In the genomic region with DNA sequence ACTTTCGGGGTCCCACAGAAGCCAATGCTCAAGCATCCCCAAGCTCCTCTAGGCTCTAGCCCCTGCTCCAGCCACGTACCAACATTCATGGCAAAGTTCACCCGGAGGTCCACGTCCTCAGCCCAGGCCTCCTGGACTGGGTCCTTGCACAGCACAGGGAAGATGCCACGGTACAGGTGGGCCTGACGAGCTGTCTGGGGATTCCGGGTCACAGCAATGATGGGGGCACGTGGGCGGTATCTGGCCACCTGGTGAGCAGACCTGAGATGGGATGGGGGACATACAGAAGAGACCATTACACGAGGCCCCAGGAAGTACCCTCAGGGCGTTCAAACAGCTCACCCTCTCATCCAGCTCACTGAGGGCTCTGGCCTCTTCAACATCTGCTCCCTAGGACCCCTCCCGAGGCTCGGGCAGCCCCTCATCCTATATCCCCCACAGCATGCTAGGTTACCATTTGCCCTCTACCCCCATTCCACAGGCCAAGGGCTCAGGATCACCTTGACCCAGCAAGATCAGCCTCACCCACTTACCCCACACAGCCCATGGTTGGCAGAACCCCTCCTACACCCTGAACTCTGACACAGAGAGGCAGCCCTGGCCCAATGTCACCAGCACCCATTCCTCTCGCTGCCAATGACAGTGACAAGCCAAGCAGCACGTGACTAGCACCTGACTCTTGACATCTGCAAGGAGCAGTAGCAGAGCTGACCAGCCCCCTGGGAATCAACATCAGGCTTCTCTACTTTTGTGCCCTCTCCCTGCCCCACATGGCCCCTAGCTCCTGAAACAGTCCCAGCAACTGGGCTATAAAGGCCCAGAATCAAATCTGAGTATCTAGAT, we compare ENCODE assay signal across 9 cellular contexts. TPM values are rescaled to one million over a fixed set of nuclear protein-coding genes. Genes with fewer than 3 reads are reported as not detected.
DNase-seq lines count a peak whose midpoint lies in the region.
"Had no signal": no experiment of that assay in that cellular context is flagged by ENCODE, and none has a peak within 500 bp of the region (broad histone marks: within the 10 kb centered on the region; RNA-seq: fewer than 3 reads in every experiment).

No MANE protein-coding gene starts in this region.

- DNase-seq in DMS53 (lab: John Stamatoyannopoulos, UW): peak; percentile 38
- no peak for DNase-seq in DMS53 treated with DMSO at 0.1 percent for 48 hours (lab: John Stamatoyannopoulos, UW; ENCODE audit: unreplicated experiment)
- DNase-seq in NCI-H69 (lab: John Stamatoyannopoulos, UW): peak; percentile 3
- no peak for DNase-seq in A172 (ENCODE audit: low spot score)
- DNase-seq in activated effector memory CD4-positive, alpha-beta T cell treated with Interleukin-2 at 50 U/mL for 16 hours: no peak
- no peak for DNase-seq in GM03348 (ENCODE audit: low spot score)

- H3K4me1 ChIP-seq in skeletal muscle tissue (ENCODE audit: control insufficient read depth in 3 of 3, insufficient read depth in 3 of 3, low read length in 3 of 3): peaks cover 59 to 83% (median 59%) of the 10 kb centered on the region in 3 donors

- H3K36me3 ChIP-seq in skeletal muscle tissue (ENCODE audit: control insufficient read depth in 3 of 3, insufficient read depth in 3 of 3, low read length in 3 of 3): peaks cover 55 to 62% (median 56%) of the 10 kb centered on the region in 3 donors

- H3K27me3 ChIP-seq in skeletal muscle tissue (ENCODE audit: control insufficient read depth in 3 of 3, insufficient read depth in 3 of 3, low read length in 3 of 3): peaks cover 0 to 4% (median 3%) of the 10 kb centered on the region in 3 donors

- no peaks in the 10 kb centered on the region for H3K9me3 ChIP-seq in skeletal muscle tissue (ENCODE audit: control insufficient read depth in 3 of 3, low read length in 3 of 3)
- H3K9me3 ChIP-seq: thoracic aorta had no signal

- peak overlapping the region in 2 of 3 donors; percentile 22 to 41 for H3K4me3 ChIP-seq in skeletal muscle tissue (ENCODE audit: low read length in 3 of 3)
- H3K4me3 ChIP-seq: thoracic aorta had no signal

- H3K27ac ChIP-seq in cingulate gyrus (ENCODE audit: low read depth, low read length) (peak overlapping the region; percentile 58), skeletal muscle tissue (ENCODE audit: low read depth, low read length) (peak overlapping the region; percentile 87)
- H3K27ac ChIP-seq: thoracic aorta had no signal

- H3K9ac ChIP-seq in skeletal muscle tissue (ENCODE audit: low read depth in 1 of 3, low read length in 3 of 3): peak overlapping the region; percentile 25 to 83 (median 39)

RNA-seq across cellular contexts. Expression of a gene that starts 3.0 kb away (rescaled TPM):
- 2.1 TPM for total RNA-seq in skeletal muscle tissue
- 3.2 TPM in 1 of 2 replicates, not detected in the other for total RNA-seq in A172 (2014; rRNA removed; shearing (Covaris generic))

RNA-seq across cellular contexts. Expression of a gene that starts 30.4 kb away (rescaled TPM):
- 769 TPM for total RNA-seq in skeletal muscle tissue
- 2,848 and 2,886 TPM in 2 replicates for total RNA-seq in A172 (2014; rRNA removed; shearing (Covaris generic))

Comparison
In these comparisons a context has a peak if more than half of its experiments do, and no peak if none do; other contexts are left out.
1. DNase-seq: peak in DMS53 (single experiment) and NCI-H69 (single experiment); none in DMS53 treated with DMSO at 0.1 percent for 48 hours (single experiment), A172 (single experiment), activated effector memory CD4-positive, alpha-beta T cell treated with Interleukin-2 at 50 U/mL for 16 hours (single experiment) and GM03348 (single experiment).